In genomic region chr10:89373916-89374711, GRCh38 we compare ENCODE assay signal across 8 cellular contexts. TPM values are rescaled to one million over a fixed set of nuclear protein-coding genes. Genes with fewer than 3 reads are reported as not detected.
DNase-seq lines count a peak whose midpoint lies in the region; ATAC-seq and TF ChIP-seq lines count a peak whose summit lies in the region.

No MANE protein-coding gene starts in this region.

- no peaks in the 10 kb centered on the region for H3K4me1 ChIP-seq in CD8-positive, alpha-beta memory T cell (ENCODE audit: insufficient read depth, low read length)
- H3K4me1 ChIP-seq in RWPE2 (ENCODE audit: insufficient read depth, poor library complexity, severe bottlenecking) = peaks cover 11% of the 10 kb centered on the region
- H3K4me1 ChIP-seq in parathyroid adenoma = peaks cover 18% of the 10 kb centered on the region

- ATAC-seq in RWPE2 (ENCODE audit: low read depth) (peak; percentile 85), GM18858 (IDR thresholded peaks at IDR 0.05; ENCODE audit: unreplicated experiment) (no peak)

- no peak overlapping the region for H3K4me3 Mint-ChIP-seq in CD8-positive, alpha-beta memory T cell

- peak overlapping the region in 1 of 8 donors; percentile 32 for H3K27ac Mint-ChIP-seq in CD8-positive, alpha-beta memory T cell

- CTCF ChIA-PET in CD8-positive, alpha-beta memory T cell (lab: Charles Lee) = no interaction called here

- no peak overlapping the region for H3K4me3 ChIP-seq in CD8-positive, alpha-beta memory T cell (ENCODE audit: low read length)
- H3K4me3 ChIP-seq in RWPE2 (ENCODE audit: severe bottlenecking) (no peak overlapping the region), parathyroid adenoma (ENCODE audit: low read depth, low read length) (no peak overlapping the region)

- H3K27me3 ChIP-seq in CD8-positive, alpha-beta memory T cell (ENCODE audit: insufficient read depth, low read length, poor library complexity, severe bottlenecking) = no peaks in the 10 kb centered on the region
- H3K27me3 ChIP-seq in RWPE2 (ENCODE audit: insufficient read depth, poor library complexity, severe bottlenecking) (no peaks in the 10 kb centered on the region), parathyroid adenoma (ENCODE audit: control insufficient read depth, insufficient read depth, low read length) (no peaks in the 10 kb centered on the region)

- TF ChIP-seq CTCF in RWPE2 (IDR thresholded peaks at IDR 0.05; ENCODE audit: poor library complexity, severe bottlenecking) = no peak
- no peak for TF ChIP-seq CTCF in parathyroid adenoma (IDR thresholded peaks at IDR 0.05)

- H2AFZ ChIP-seq in parathyroid adenoma = peak overlapping the region; percentile 58

- peak overlapping the region; percentile 55 for H3K4me2 ChIP-seq in parathyroid adenoma (ENCODE audit: low read length)

- no peak overlapping the region for H3K9ac ChIP-seq in parathyroid adenoma

- H3K27ac ChIP-seq in CD8-positive, alpha-beta memory T cell (ENCODE audit: low read depth, low read length) = peak overlapping the region; percentile 13
- H3K27ac ChIP-seq in RWPE2 (ENCODE audit: poor library complexity, severe bottlenecking) (peak overlapping the region; percentile 29), parathyroid adenoma (peak overlapping the region; percentile 73)

- POLR2A ChIA-PET in CD8-positive, alpha-beta memory T cell (lab: Charles Lee) = no interaction called here

- H3K79me2 ChIP-seq in parathyroid adenoma = no peaks in the 10 kb centered on the region

- H3K36me3 ChIP-seq in CD8-positive, alpha-beta memory T cell (ENCODE audit: insufficient read depth, low read length) = no peaks in the 10 kb centered on the region
- H3K36me3 ChIP-seq in RWPE2 (ENCODE audit: low read depth) = no peaks in the 10 kb centered on the region
- no peaks in the 10 kb centered on the region for H3K36me3 ChIP-seq in parathyroid adenoma (ENCODE audit: control insufficient read depth, insufficient read depth, low read length)

- H3K9me3 ChIP-seq in CD8-positive, alpha-beta memory T cell (ENCODE audit: low read length) = no peaks in the 10 kb centered on the region
- H3K9me3 ChIP-seq in RWPE2 (ENCODE audit: severe bottlenecking) (no peaks in the 10 kb centered on the region), parathyroid adenoma (ENCODE audit: control insufficient read depth, low read length) (no peaks in the 10 kb centered on the region)

- no peaks in the 10 kb centered on the region for H3K9me3 Mint-ChIP-seq in CD8-positive, alpha-beta memory T cell

- H3K4me1 Mint-ChIP-seq in CD8-positive, alpha-beta memory T cell = no peaks in the 10 kb centered on the region

- no peak for DNase-seq in CD8-positive, alpha-beta memory T cell
- no peak for DNase-seq in RWPE2 (ENCODE audit: low spot score)
- peak; percentile 85 for DNase-seq in fibroblast of the conjunctiva (ENCODE audit: low read depth)
- no peak for DNase-seq in activated CD4-positive, CD25-positive, alpha-beta regulatory T cell treated with anti-CD3 and anti-CD28 coated beads, Interleukin-2, amount 50 U/mL, for 72 hours
- no peak for DNase-seq in NCI-H2171 treated with DMSO at 0.1 percent for 48 hours (lab: John Stamatoyannopoulos, UW)
- no peak for DNase-seq in activated naive CD4-positive, alpha-beta T cell treated with Interleukin-2 at 50 U/mL for 16 hours

- peaks cover 5 to 25% of the 10 kb centered on the region in 2 donors for H3K27me3 Mint-ChIP-seq in CD8-positive, alpha-beta memory T cell

- H3K36me3 Mint-ChIP-seq in CD8-positive, alpha-beta memory T cell = peaks cover 0 to 3% (median 0%) of the 10 kb centered on the region in 3 donors

RNA-seq across cellular contexts. Expression of gene IFIT1B, which starts 3.7 kb away (rescaled TPM):
- total RNA-seq in CD8-positive, alpha-beta memory T cell = not detected
- 0.14 TPM for polyA plus RNA-seq in CD8-positive, alpha-beta memory T cell

RNA-seq across cellular contexts. Expression of gene IFIT1, which starts 18.3 kb away (rescaled TPM):
- under 1 TPM; 0.39 to 0.71 TPM for total RNA-seq in CD8-positive, alpha-beta memory T cell
- 4.1 TPM for polyA plus RNA-seq in CD8-positive, alpha-beta memory T cell

RNA-seq across cellular contexts. Expression of gene IFIT5, which starts 40.3 kb away (rescaled TPM):
- 1 to 10 TPM; 6.2 to 6.5 TPM for total RNA-seq in CD8-positive, alpha-beta memory T cell
- 7.9 TPM for polyA plus RNA-seq in CD8-positive, alpha-beta memory T cell

RNA-seq across cellular contexts. Expression of gene IFIT3, which starts 46.3 kb away (rescaled TPM):
- total RNA-seq in CD8-positive, alpha-beta memory T cell = under 1 TPM; 0.35 to 0.63 TPM
- 3.7 TPM for polyA plus RNA-seq in CD8-positive, alpha-beta memory T cell

Comparison
In these comparisons a context has a peak if more than half of its experiments do, and no peak if none do; other contexts are left out.
1. H3K27ac ChIP-seq: peak in every context shown above with its lines; median percentile 73 in parathyroid adenoma; 29 in RWPE2; 13 in CD8-positive, alpha-beta memory T cell.